In the genomic region with DNA sequence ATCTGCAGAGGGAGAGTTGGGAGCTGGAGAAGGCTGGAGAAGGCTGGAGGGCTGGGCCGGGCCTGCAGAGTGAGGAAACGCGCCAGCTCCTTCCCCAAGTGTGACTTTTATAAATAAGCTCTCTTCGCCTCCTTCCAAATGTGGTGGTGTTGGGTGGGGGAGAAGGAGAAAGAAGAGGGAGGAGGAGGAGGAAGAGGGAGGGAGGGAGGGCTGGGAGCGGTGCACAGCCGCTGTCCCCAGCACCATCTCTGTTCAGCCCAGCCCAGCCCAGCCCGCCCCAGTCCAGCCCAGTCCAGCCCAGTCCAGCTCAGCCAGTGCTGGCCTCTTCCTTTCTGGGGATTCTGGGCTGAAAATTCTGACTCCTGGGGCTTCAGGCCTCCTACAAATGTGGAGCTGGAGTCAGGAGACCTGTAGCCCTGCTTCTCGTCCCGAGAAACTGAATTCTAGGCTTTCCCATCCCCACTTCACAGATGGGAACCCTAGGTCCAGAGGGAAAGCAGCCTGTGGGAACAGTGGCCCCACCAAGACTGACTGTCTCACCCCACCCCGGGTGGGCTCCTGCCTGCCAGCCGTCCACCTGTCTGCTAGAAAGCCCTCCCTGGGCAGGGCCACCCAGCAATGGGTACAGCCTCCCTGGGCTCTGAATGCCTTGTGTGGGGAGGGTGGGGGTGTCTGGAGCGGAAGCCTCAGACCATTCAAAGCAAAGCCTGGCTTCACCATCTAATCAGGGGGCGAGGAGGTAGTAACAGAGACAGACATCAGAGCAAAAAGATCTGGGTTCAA, we compare ENCODE assay signal across 9 cellular contexts. TPM values are rescaled to one million over a fixed set of nuclear protein-coding genes. Genes with fewer than 3 reads are reported as not detected.
DNase-seq lines count a peak whose midpoint lies in the region; ATAC-seq and TF ChIP-seq lines count a peak whose summit lies in the region.
"Had no signal": no experiment of that assay in that cellular context is flagged by ENCODE, and none has a peak within 500 bp of the region (broad histone marks: within the 10 kb centered on the region; RNA-seq: fewer than 3 reads in every experiment).

No MANE protein-coding gene starts in this region.

- POLR2A ChIA-PET in activated CD4-positive, alpha-beta T cell treated with anti-CD3 and anti-CD28 coated beads, Interleukin-2, amount 10 ng/mL, durations not matched to agents 7 days and 5 days (lab: Charles Lee), result no interaction called here
- POLR2A ChIA-PET in WTC11 (lab: Charles Lee), result no interaction called here

- H3K4me3 Mint-ChIP-seq in activated CD4-positive, alpha-beta T cell treated with anti-CD3 and anti-CD28 coated beads, Interleukin-2, amount 10 ng/mL, durations not matched to agents 7 days and 5 days, result peak overlapping the region; percentile 74
- peak overlapping the region; percentile 58; the same call in 1 of the 2 replicates for H3K4me3 Mint-ChIP-seq in WTC11
- H3K4me3 Mint-ChIP-seq in stimulated activated naive CD8-positive, alpha-beta T cell treated with anti-CD3 and anti-CD28 coated beads, Interleukin-15, amount 100 ng/mL, for 72 hours, result peak overlapping the region; percentile 80 to 86

- TF ChIP-seq CTCF in WTC11 (IDR thresholded peaks at IDR 0.05), result no peak
- TF ChIP-seq CTCF in fibroblast of mammary gland (conservative IDR thresholded peaks at IDR 0.05; ENCODE audit: control insufficient read depth, insufficient read depth, low read depth, low read length), result no peak

- ATAC-seq in WTC11 (no peak), GM19324 (IDR thresholded peaks at IDR 0.05; ENCODE audit: low FRiP score, unreplicated experiment) (no peak), HG02588 (IDR thresholded peaks at IDR 0.05; ENCODE audit: unreplicated experiment) (no peak)
- ATAC-seq in stimulated activated naive CD8-positive, alpha-beta T cell treated with anti-CD3 and anti-CD28 coated beads, Interleukin-15, amount 100 ng/mL, for 72 hours, result peak; percentile 24

- H3K4me1 Mint-ChIP-seq in activated CD4-positive, alpha-beta T cell treated with anti-CD3 and anti-CD28 coated beads, Interleukin-2, amount 10 ng/mL, durations not matched to agents 7 days and 5 days, result peaks cover 35% of the 10 kb centered on the region
- H3K4me1 Mint-ChIP-seq in WTC11, result no peaks in the 10 kb centered on the region
- H3K4me1 Mint-ChIP-seq in stimulated activated naive CD8-positive, alpha-beta T cell treated with anti-CD3 and anti-CD28 coated beads, Interleukin-15, amount 100 ng/mL, for 72 hours, result peaks cover 49% of the 10 kb centered on the region

- H3K9me3 Mint-ChIP-seq in activated CD4-positive, alpha-beta T cell treated with anti-CD3 and anti-CD28 coated beads, Interleukin-2, amount 10 ng/mL, durations not matched to agents 7 days and 5 days, result no peaks in the 10 kb centered on the region
- H3K9me3 Mint-ChIP-seq in WTC11, result no peaks in the 10 kb centered on the region
- no peaks in the 10 kb centered on the region for H3K9me3 Mint-ChIP-seq in stimulated activated naive CD8-positive, alpha-beta T cell treated with anti-CD3 and anti-CD28 coated beads, Interleukin-15, amount 100 ng/mL, for 72 hours

- no peaks in the 10 kb centered on the region for H3K36me3 Mint-ChIP-seq in activated CD4-positive, alpha-beta T cell treated with anti-CD3 and anti-CD28 coated beads, Interleukin-2, amount 10 ng/mL, durations not matched to agents 7 days and 5 days (ENCODE audit: low read depth)
- H3K36me3 Mint-ChIP-seq in WTC11, result no peaks in the 10 kb centered on the region

- H3K27me3 Mint-ChIP-seq in activated CD4-positive, alpha-beta T cell treated with anti-CD3 and anti-CD28 coated beads, Interleukin-2, amount 10 ng/mL, durations not matched to agents 7 days and 5 days, result peaks cover 21% of the 10 kb centered on the region
- H3K27me3 Mint-ChIP-seq in WTC11 (ENCODE audit: low read depth), result peaks cover 38% of the 10 kb centered on the region
- H3K27me3 Mint-ChIP-seq in stimulated activated naive CD8-positive, alpha-beta T cell treated with anti-CD3 and anti-CD28 coated beads, Interleukin-15, amount 100 ng/mL, for 72 hours, result peaks cover 19% of the 10 kb centered on the region

- peak overlapping the region; percentile 78 for H3K4me3 ChIP-seq in fibroblast of mammary gland (ENCODE audit: control insufficient read depth, low read depth, low read length)

- H3K27ac Mint-ChIP-seq in activated CD4-positive, alpha-beta T cell treated with anti-CD3 and anti-CD28 coated beads, Interleukin-2, amount 10 ng/mL, durations not matched to agents 7 days and 5 days, result no peak overlapping the region
- H3K27ac Mint-ChIP-seq in WTC11, result no peak overlapping the region
- H3K27ac Mint-ChIP-seq in stimulated activated naive CD8-positive, alpha-beta T cell treated with anti-CD3 and anti-CD28 coated beads, Interleukin-15, amount 100 ng/mL, for 72 hours, result peak overlapping the region; percentile 36 to 60

- CTCF ChIA-PET in activated CD4-positive, alpha-beta T cell treated with anti-CD3 and anti-CD28 coated beads, Interleukin-2, amount 10 ng/mL, durations not matched to agents 7 days and 5 days (lab: Charles Lee), result interaction anchor here (0.7 to 7.8 kb wide), 6 partner anchors 9 to 110 kb away, joined by 3 to 30 read pairs (median 6); a partner anchor contains a TSS
- CTCF ChIA-PET in WTC11 (lab: Charles Lee), result interaction anchor here (0.6 to 5.0 kb wide), 5 partner anchors 8 to 110 kb away, joined by 3 to 25 read pairs (median 4); no protein-coding TSS in a partner anchor

- DNase-seq in activated CD4-positive, alpha-beta T cell treated with anti-CD3 and anti-CD28 coated beads, Interleukin-2, amount 10 ng/mL, durations not matched to agents 7 days and 5 days, result no peak
- DNase-seq in activated CD4-positive, alpha-beta T cell treated with anti-CD3 and anti-CD28 coated beads for 48 hours, result no peak
- DNase-seq in WTC11 (ENCODE audit: low spot score) (no peak), fibroblast of mammary gland (ENCODE audit: low read depth) (peak; percentile 35), nucleus accumbens (lab: John Stamatoyannopoulos, UW) (no peak)
- no peak for DNase-seq in stimulated activated naive CD8-positive, alpha-beta T cell treated with anti-CD3 and anti-CD28 coated beads, Interleukin-15, amount 100 ng/mL, for 72 hours
- DNase-seq: NCI-H1092 treated with DMSO at 0.1 percent for 48 hours had no signal

TF ChIP-seq in WTC11, 78 proteins besides CTCF, POLR2A, EP300 and RAD21 (continues in another document):
- TF ChIP-seq, protein P1, sequence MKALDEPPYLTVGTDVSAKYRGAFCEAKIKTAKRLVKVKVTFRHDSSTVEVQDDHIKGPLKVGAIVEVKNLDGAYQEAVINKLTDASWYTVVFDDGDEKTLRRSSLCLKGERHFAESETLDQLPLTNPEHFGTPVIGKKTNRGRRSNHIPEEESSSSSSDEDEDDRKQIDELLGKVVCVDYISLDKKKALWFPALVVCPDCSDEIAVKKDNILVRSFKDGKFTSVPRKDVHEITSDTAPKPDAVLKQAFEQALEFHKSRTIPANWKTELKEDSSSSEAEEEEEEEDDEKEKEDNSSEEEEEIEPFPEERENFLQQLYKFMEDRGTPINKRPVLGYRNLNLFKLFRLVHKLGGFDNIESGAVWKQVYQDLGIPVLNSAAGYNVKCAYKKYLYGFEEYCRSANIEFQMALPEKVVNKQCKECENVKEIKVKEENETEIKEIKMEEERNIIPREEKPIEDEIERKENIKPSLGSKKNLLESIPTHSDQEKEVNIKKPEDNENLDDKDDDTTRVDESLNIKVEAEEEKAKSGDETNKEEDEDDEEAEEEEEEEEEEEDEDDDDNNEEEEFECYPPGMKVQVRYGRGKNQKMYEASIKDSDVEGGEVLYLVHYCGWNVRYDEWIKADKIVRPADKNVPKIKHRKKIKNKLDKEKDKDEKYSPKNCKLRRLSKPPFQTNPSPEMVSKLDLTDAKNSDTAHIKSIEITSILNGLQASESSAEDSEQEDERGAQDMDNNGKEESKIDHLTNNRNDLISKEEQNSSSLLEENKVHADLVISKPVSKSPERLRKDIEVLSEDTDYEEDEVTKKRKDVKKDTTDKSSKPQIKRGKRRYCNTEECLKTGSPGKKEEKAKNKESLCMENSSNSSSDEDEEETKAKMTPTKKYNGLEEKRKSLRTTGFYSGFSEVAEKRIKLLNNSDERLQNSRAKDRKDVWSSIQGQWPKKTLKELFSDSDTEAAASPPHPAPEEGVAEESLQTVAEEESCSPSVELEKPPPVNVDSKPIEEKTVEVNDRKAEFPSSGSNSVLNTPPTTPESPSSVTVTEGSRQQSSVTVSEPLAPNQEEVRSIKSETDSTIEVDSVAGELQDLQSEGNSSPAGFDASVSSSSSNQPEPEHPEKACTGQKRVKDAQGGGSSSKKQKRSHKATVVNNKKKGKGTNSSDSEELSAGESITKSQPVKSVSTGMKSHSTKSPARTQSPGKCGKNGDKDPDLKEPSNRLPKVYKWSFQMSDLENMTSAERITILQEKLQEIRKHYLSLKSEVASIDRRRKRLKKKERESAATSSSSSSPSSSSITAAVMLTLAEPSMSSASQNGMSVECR (CRISPR knock-in tag; IDR thresholded peaks at IDR 0.05; ENCODE audit: borderline replicate concordance), result no peak
- no peak for TF ChIP-seq ELF4 (CRISPR knock-in tag; IDR thresholded peaks at IDR 0.05; ENCODE audit: low read depth)
- no peak for TF ChIP-seq CBFB (CRISPR knock-in tag; IDR thresholded peaks at IDR 0.05; ENCODE audit: low read depth)

RNA-seq across cellular contexts. Expression of a gene that starts 2.3 kb away (rescaled TPM):
- 1 to 10 TPM; 6.7 to 7.4 TPM for total RNA-seq in activated CD4-positive, alpha-beta T cell treated with anti-CD3 and anti-CD28 coated beads, Interleukin-2, amount 10 ng/mL, durations not matched to agents 7 days and 5 days
- 17.7 to 20.4 TPM (median 18.5 TPM) in 3 replicates for total RNA-seq in WTC11 (2021)

RNA-seq across cellular contexts. Expression of a gene that starts 21.4 kb away (rescaled TPM):
- 10 to 100 TPM; 13.3 to 15.6 TPM for total RNA-seq in activated CD4-positive, alpha-beta T cell treated with anti-CD3 and anti-CD28 coated beads, Interleukin-2, amount 10 ng/mL, durations not matched to agents 7 days and 5 days
- total RNA-seq in WTC11 (2021), result 23.8 to 27.6 TPM (median 26.5 TPM) in 3 replicates

RNA-seq across cellular contexts. Expression of a gene that starts 33.8 kb away (rescaled TPM):
- total RNA-seq in activated CD4-positive, alpha-beta T cell treated with anti-CD3 and anti-CD28 coated beads, Interleukin-2, amount 10 ng/mL, durations not matched to agents 7 days and 5 days, result 10 to 100 TPM; 43.9 to 51.4 TPM
- total RNA-seq in WTC11 (2021), result 80.5 to 91.9 TPM (median 84.4 TPM) in 3 replicates

RNA-seq across cellular contexts. Expression of a gene that starts 34.0 kb away (rescaled TPM):
- total RNA-seq in activated CD4-positive, alpha-beta T cell treated with anti-CD3 and anti-CD28 coated beads, Interleukin-2, amount 10 ng/mL, durations not matched to agents 7 days and 5 days, result 1 to 10 TPM; 8.7 to 9.1 TPM
- 6.8 to 7.1 TPM (median 6.8 TPM) in 3 replicates for total RNA-seq in WTC11 (2021)

RNA-seq across cellular contexts. Expression of a gene that starts 49.6 kb away (rescaled TPM):
- total RNA-seq in activated CD4-positive, alpha-beta T cell treated with anti-CD3 and anti-CD28 coated beads, Interleukin-2, amount 10 ng/mL, durations not matched to agents 7 days and 5 days, result under 1 TPM in 1 of 2 experiments, not detected in 1; 0.25 TPM
- 5.7 to 7.5 TPM (median 5.8 TPM) in 3 replicates for total RNA-seq in WTC11 (2021)

Comparison
In these comparisons a context has a peak if more than half of its experiments do, and no peak if none do; other contexts are left out.
1. H3K27ac Mint-ChIP-seq: peak in stimulated activated naive CD8-positive, alpha-beta T cell treated with anti-CD3 and anti-CD28 coated beads, Interleukin-15, amount 100 ng/mL, for 72 hours (2 of 2); none in activated CD4-positive, alpha-beta T cell treated with anti-CD3 and anti-CD28 coated beads, Interleukin-2, amount 10 ng/mL, durations not matched to agents 7 days and 5 days (single experiment) and WTC11 (single experiment).
2. Peak in every context shown above with its lines, with median percentiles within 50 percentile points of each other: H3K4me3 Mint-ChIP-seq.